Comparison of ENCODE assay signal across 20 cellular contexts in genomic region chr6:168131464-168132415, GRCh38. TPM values are rescaled to one million over a fixed set of nuclear protein-coding genes. Genes with fewer than 3 reads are reported as not detected.
DNase-seq lines count a peak whose midpoint lies in the region; ATAC-seq, FAIRE-seq and TF ChIP-seq lines count a peak whose summit lies in the region.
"Had no signal": no experiment of that assay in that cellular context is flagged by ENCODE, and none has a peak within 500 bp of the region (broad histone marks: within the 10 kb centered on the region; RNA-seq: fewer than 3 reads in every experiment).

No MANE protein-coding gene starts in this region.

- peak overlapping the region; percentile 18 for H3K27ac Mint-ChIP-seq in endothelial cell (ENCODE audit: unreplicated experiment)
- H3K27ac Mint-ChIP-seq: CD4-positive, alpha-beta memory T cell; T-helper 17 cell had no signal

- H3K4me1 ChIP-seq in right atrium auricular region (peaks cover 0 to 15% of the 10 kb centered on the region in 2 donors), heart left ventricle (peaks cover 0 to 23% (median 17%) of the 10 kb centered on the region in 12 donors), mesodermal cell (ENCODE audit: control insufficient read depth, insufficient read depth, low read length, poor library complexity, severe bottlenecking) (peaks cover 16% of the 10 kb centered on the region), lower lobe of right lung (peaks cover 4% of the 10 kb centered on the region)

- 85 to 92% (median 90%) methylated on average over 20 of the region's 20 CpGs for WGBS in heart left ventricle, 4 donors
- WGBS in mesodermal cell (ENCODE audit: insufficient coverage in 2 of 2), 2 experiments = 73 to 76% methylated on average over 16 to 19 of the region's 20 CpGs

- TF ChIP-seq POLR2A in heart left ventricle (IDR thresholded peaks at IDR 0.05) = no peak

- H3K4me3 Mint-ChIP-seq in endothelial cell (ENCODE audit: unreplicated experiment) = no peak overlapping the region
- H3K4me3 Mint-ChIP-seq: CD4-positive, alpha-beta memory T cell; T-helper 17 cell had no signal

- H3K4me3 ChIP-seq in right atrium auricular region = no peak overlapping the region
- H3K4me3 ChIP-seq in heart left ventricle = no peak overlapping the region
- no peak overlapping the region for H3K4me3 ChIP-seq in mesodermal cell (ENCODE audit: extremely low read depth, insufficient read depth, low read length, poor library complexity, severe bottlenecking)
- H3K4me3 ChIP-seq in lower lobe of right lung = no peak overlapping the region

- ATAC-seq in heart left ventricle (no peak), lower lobe of right lung (no peak)
- ATAC-seq: T-helper 17 cell had no signal

- DNase-seq in right atrium auricular region (ENCODE audit: low spot score) (peak; percentile 43), heart left ventricle (no peak), endothelial cell (ENCODE audit: low spot score) (peak; percentile 38), amygdala (lab: John Stamatoyannopoulos, UW) (no peak), NCI-H2196 (lab: John Stamatoyannopoulos, UW; ENCODE audit: unreplicated experiment) (no peak), lower lobe of right lung (no peak), urothelium cell line (ENCODE audit: low spot score) (no peak)
- DNase-seq: activated CD4-positive, CD25-positive, alpha-beta regulatory T cell; activated effector memory CD4-positive, alpha-beta T cell treated with Interleukin-2 at 50 U/mL for 16 hours; CD4-positive, alpha-beta memory T cell; NCI-H1417 treated with DMSO at 0.1 percent for 48 hours; NCI-H446 treated with DMSO at 0.1 percent for 48 hours; stimulated activated CD4-positive, alpha-beta T cell treated with anti-CD3 and anti-CD28 coated beads, Interleukin-2, amount 100 ng/mL, for 24 hours; T-helper 17 cell had no signal

- no peaks in the 10 kb centered on the region for H3K36me3 Mint-ChIP-seq in endothelial cell (ENCODE audit: low read depth, unreplicated experiment)
- H3K36me3 Mint-ChIP-seq: CD4-positive, alpha-beta memory T cell had no signal

- FAIRE-seq in urothelium cell line (lab: Jason Lieb, UNC) = no peak
- FAIRE-seq: frontal cortex had no signal

- H3K9me3 ChIP-seq in right atrium auricular region = no peaks in the 10 kb centered on the region
- no peaks in the 10 kb centered on the region for H3K9me3 ChIP-seq in heart left ventricle
- no peaks in the 10 kb centered on the region for H3K9me3 ChIP-seq in mesodermal cell (ENCODE audit: control insufficient read depth, low read length)
- no peaks in the 10 kb centered on the region for H3K9me3 ChIP-seq in lower lobe of right lung

- H3K4me1 Mint-ChIP-seq in endothelial cell (ENCODE audit: unreplicated experiment) = peaks cover 17% of the 10 kb centered on the region
- H3K4me1 Mint-ChIP-seq: CD4-positive, alpha-beta memory T cell had no signal

- H3K27ac ChIP-seq in right atrium auricular region = no peak overlapping the region
- H3K27ac ChIP-seq in heart left ventricle = no peak overlapping the region
- peak overlapping the region; percentile 52 for H3K27ac ChIP-seq in mesodermal cell (ENCODE audit: low read depth, low read length, severe bottlenecking)
- no peak overlapping the region for H3K27ac ChIP-seq in lower lobe of right lung

- H3K36me3 ChIP-seq in right atrium auricular region = no peaks in the 10 kb centered on the region
- H3K36me3 ChIP-seq in heart left ventricle = no peaks in the 10 kb centered on the region
- no peaks in the 10 kb centered on the region for H3K36me3 ChIP-seq in mesodermal cell (ENCODE audit: control insufficient read depth, insufficient read depth, low read length)
- H3K36me3 ChIP-seq in lower lobe of right lung = no peaks in the 10 kb centered on the region

- H3K27me3 Mint-ChIP-seq in endothelial cell (ENCODE audit: unreplicated experiment) = peaks cover 7% of the 10 kb centered on the region

- H3K9me3 Mint-ChIP-seq in endothelial cell (ENCODE audit: unreplicated experiment) = no peaks in the 10 kb centered on the region

- H3K27me3 ChIP-seq in right atrium auricular region (no peaks in the 10 kb centered on the region), heart left ventricle (no peaks in the 10 kb centered on the region), lower lobe of right lung (ENCODE audit: low read depth) (peaks cover 11% of the 10 kb centered on the region)

- no peak for TF ChIP-seq CTCF in right atrium auricular region (IDR thresholded peaks at IDR 0.05)
- no peak for TF ChIP-seq CTCF in heart left ventricle (IDR thresholded peaks at IDR 0.05)
- TF ChIP-seq CTCF in endothelial cell (IDR thresholded peaks at IDR 0.05; ENCODE audit: unreplicated experiment) = no peak
- TF ChIP-seq CTCF in lower lobe of right lung (IDR thresholded peaks at IDR 0.05) = no peak

- intact Hi-C loops in heart left ventricle (cut with DNase I) = loop anchor here (2.0 to 10.0 kb wide), 8 partner anchors 69 to 657 kb away; no protein-coding TSS in a partner anchor
- intact Hi-C loops in lower lobe of right lung (cut with DNase I) = loop anchor here (5.0 kb wide), 1 partner anchor 219 kb away; no protein-coding TSS in a partner anchor

RNA-seq across cellular contexts. Expression of gene FRMD1, which starts 52.7 kb away (rescaled TPM):
- total RNA-seq in right atrium auricular region (under 1 TPM in 1 of 2 donors, not detected in 1; 0.08 TPM), heart left ventricle (under 1 TPM in 2 of 9 donors, not detected in 7; 0.16 to 0.50 TPM), endothelial cell (ENCODE audit: unreplicated experiment) (0.05 TPM), lower lobe of right lung (not detected)
- polyA plus RNA-seq in heart left ventricle = under 1 TPM; 0.04 to 0.11 TPM
- polyA plus RNA-seq in mesodermal cell (2013, experiment 1 of 2) = 0.22 TPM
- 0.20 TPM for polyA plus RNA-seq in mesodermal cell (2013, experiment 2 of 2)
- total RNA-seq: activated CD8-positive, alpha-beta memory T cell treated with anti-CD3 and anti-CD28 coated beads for 36 hours; CD4-positive, alpha-beta memory T cell; Daoy; frontal cortex; HT-29; T-helper 17 cell had no signal
- polyA plus RNA-seq: AG04450; CD4-positive, alpha-beta memory T cell had no signal

Comparison
In these comparisons a context has a peak if more than half of its experiments do, and no peak if none do; other contexts are left out.
1. DNase-seq: peak in right atrium auricular region (single experiment) and endothelial cell (single experiment); none in heart left ventricle (0 of 5), amygdala (0 of 56), NCI-H2196 (single experiment), lower lobe of right lung (single experiment) and urothelium cell line (single experiment).